Comparison of ENCODE assay signal across 8 cellular contexts in the genomic region with DNA sequence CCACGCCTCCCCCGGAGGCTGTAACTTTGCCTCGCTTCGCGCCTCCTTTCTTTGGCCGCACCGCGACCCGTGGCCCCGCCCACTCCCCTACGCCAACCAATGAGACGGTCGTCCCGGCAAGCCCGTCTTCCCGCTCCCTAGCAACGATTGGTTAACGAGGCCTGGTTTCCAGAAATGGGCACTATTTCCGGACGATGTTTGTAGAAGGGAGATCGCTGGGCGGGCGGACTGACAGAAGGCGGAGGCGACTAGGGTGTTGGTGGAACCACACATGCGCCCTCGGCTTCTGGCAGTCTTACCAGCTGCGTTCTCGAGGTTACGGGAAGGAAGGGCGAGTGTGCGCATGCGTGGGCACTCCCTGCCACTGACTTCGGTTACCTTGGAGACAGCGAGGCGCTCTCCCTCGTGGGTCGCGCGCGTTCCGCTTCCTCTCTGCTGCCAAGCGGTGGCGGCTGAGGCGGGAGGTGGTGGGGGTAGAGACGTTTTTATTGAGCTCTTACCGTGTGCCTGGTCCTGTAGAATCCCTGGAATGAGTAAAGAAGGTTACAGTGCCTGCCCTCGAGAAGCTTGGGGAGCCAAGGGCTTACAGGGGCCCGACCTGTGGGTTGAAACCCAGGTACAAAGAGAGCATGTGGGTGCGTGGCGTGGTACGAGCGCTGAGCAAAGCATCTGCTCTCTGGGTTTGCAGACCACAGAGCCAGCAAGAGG. TPM values are rescaled to one million over a fixed set of nuclear protein-coding genes. Genes with fewer than 3 reads are reported as not detected.
DNase-seq lines count a peak whose midpoint lies in the region; ATAC-seq and TF ChIP-seq lines count a peak whose summit lies in the region.

No MANE protein-coding gene starts in this region.

- peak; percentile 58 for ATAC-seq in GM21717 (IDR thresholded peaks at IDR 0.05; ENCODE audit: unreplicated experiment)
- ATAC-seq in PC-3, result peak; percentile 49

- H3K27ac Mint-ChIP-seq in activated T-cell treated with anti-CD3 and anti-CD28 coated beads, Interleukin-2, amount 50 U/mL, for 24 hours, result peak overlapping the region; percentile 97

- peak overlapping the region; percentile 92 for H3K4me2 ChIP-seq in PC-3 (ENCODE audit: low read length)

- peak overlapping the region; percentile 94 for H3K9ac ChIP-seq in PC-3 (ENCODE audit: low read length)
- peak overlapping the region; percentile 57 to 79 for H3K9ac ChIP-seq in mucosa of rectum (ENCODE audit: low read depth in 1 of 2, low read length in 2 of 2)

- peak overlapping the region; percentile 84 for H3K4me3 Mint-ChIP-seq in activated T-cell treated with anti-CD3 and anti-CD28 coated beads, Interleukin-2, amount 50 U/mL, for 24 hours

- peak overlapping the region; percentile 75 for H3K4me3 ChIP-seq in Jurkat, Clone E6-1 (ENCODE audit: low read length)
- H3K4me3 ChIP-seq in PC-3 (ENCODE audit: low read length) (peak overlapping the region; percentile 78), mucosa of rectum (ENCODE audit: low read length in 2 of 2) (peak overlapping the region; percentile 83 to 86)

- H3K27ac ChIP-seq in PC-3 (ENCODE audit: low read length) (peak overlapping the region; percentile 94), mucosa of rectum (ENCODE audit: low read depth in 2 of 2, low read length in 2 of 2) (peak overlapping the region; percentile 99)

- H2AFZ ChIP-seq in PC-3 (ENCODE audit: low read length), result peak overlapping the region; percentile 62

- TF ChIP-seq POLR2A in erythroblast (IDR thresholded peaks at IDR 0.05; ENCODE audit: low read length), result peak; percentile 56

- POLR2A ChIA-PET in PC-3 (lab: Charles Lee; ENCODE audit: unreplicated experiment), result interaction anchor here (0.6 to 1.6 kb wide), 11 partner anchors 10 to 169 kb away, joined by 3 to 16 read pairs (median 5); a partner anchor contains a TSS

- H3K4me1 ChIP-seq in PC-3 (ENCODE audit: insufficient read depth, low read length) (peaks cover 82% of the 10 kb centered on the region), mucosa of rectum (ENCODE audit: control insufficient read depth in 2 of 2, insufficient read depth in 2 of 2, low read length in 2 of 2) (peaks cover 77 to 84% of the 10 kb centered on the region in 2 donors)

- no peaks in the 10 kb centered on the region for H3K27me3 Mint-ChIP-seq in activated T-cell treated with anti-CD3 and anti-CD28 coated beads, Interleukin-2, amount 50 U/mL, for 24 hours

- DNase-seq in DMS53 treated with DMSO at 0.1 percent for 48 hours (lab: John Stamatoyannopoulos, UW; ENCODE audit: unreplicated experiment), result peak; percentile 100
- peak; percentile 100 for DNase-seq in Jurkat, Clone E6-1 (ENCODE audit: low read depth, low spot score)
- DNase-seq in PC-3, result peak; percentile 100
- peak; percentile 99 for DNase-seq in activated T-cell treated with anti-CD3 and anti-CD28 coated beads, Interleukin-2, amount 50 U/mL, for 24 hours
- peak; percentile 100 for DNase-seq in erythroblast (lab: John Stamatoyannopoulos, UW)
- DNase-seq in stimulated activated CD8-positive, alpha-beta memory T cell treated with anti-CD3 and anti-CD28 coated beads, Interleukin-4, amount 100 ng/mL, for 4 hours (ENCODE audit: low read depth in 2 of 2, low spot score in 1 of 2), result peak; percentile 98 to 100

- H3K27me3 ChIP-seq in PC-3 (ENCODE audit: low read length) (no peaks in the 10 kb centered on the region), mucosa of rectum (ENCODE audit: control insufficient read depth in 2 of 2, insufficient read depth in 2 of 2, low read length in 2 of 2) (no peaks in the 10 kb centered on the region)

- intact Hi-C loops in PC-3 (cut with micrococcal nuclease), result loop anchor here (1.0 to 10.0 kb wide), 3 partner anchors 54 to 182 kb away; a partner anchor contains a TSS

- H4K20me1 ChIP-seq in PC-3 (ENCODE audit: low read length), result peaks cover 30% of the 10 kb centered on the region

- H3K36me3 ChIP-seq in PC-3 (ENCODE audit: low read depth, low read length) (no peaks in the 10 kb centered on the region), mucosa of rectum (ENCODE audit: control insufficient read depth in 2 of 2, insufficient read depth in 2 of 2, low read length in 2 of 2) (no peaks in the 10 kb centered on the region)

- H3K9me3 ChIP-seq in PC-3 (ENCODE audit: low read length) (no peaks in the 10 kb centered on the region), mucosa of rectum (ENCODE audit: control insufficient read depth in 2 of 2, low read length in 2 of 2) (no peaks in the 10 kb centered on the region)

- H3K79me2 ChIP-seq in PC-3 (ENCODE audit: low read length), result peaks cover 52% of the 10 kb centered on the region

- BruUV-seq in PC-3 (replicated peaks; lab: Mats Ljungman, UMichigan), result no TSS peak

- peaks cover 39% of the 10 kb centered on the region for H3K36me3 Mint-ChIP-seq in activated T-cell treated with anti-CD3 and anti-CD28 coated beads, Interleukin-2, amount 50 U/mL, for 24 hours (ENCODE audit: low read depth)

- H3F3A ChIP-seq in PC-3 (ENCODE audit: low read length, unreplicated experiment), result peaks cover 45% of the 10 kb centered on the region

- H3K4me1 Mint-ChIP-seq in activated T-cell treated with anti-CD3 and anti-CD28 coated beads, Interleukin-2, amount 50 U/mL, for 24 hours (ENCODE audit: low read depth), result peaks cover 68% of the 10 kb centered on the region

- 0 out of 2 replicates have a peak, but pooled peaks have one; percentile 19 for TF ChIP-seq CTCF in PC-3 (conservative IDR thresholded peaks at IDR 0.05; ENCODE audit: low read depth, low read length)

- H3K9me2 ChIP-seq in PC-3 (replicated peaks; ENCODE audit: low read length), result no peaks in the 10 kb centered on the region

- no peaks in the 10 kb centered on the region for H3K9me3 Mint-ChIP-seq in activated T-cell treated with anti-CD3 and anti-CD28 coated beads, Interleukin-2, amount 50 U/mL, for 24 hours

- CTCF ChIA-PET in PC-3 (lab: Charles Lee), result interaction anchor here (0.6 to 2.2 kb wide), 9 partner anchors 22 to 108 kb away, joined by 3 to 10 read pairs (median 6); no protein-coding TSS in a partner anchor

RNA-seq across cellular contexts. Expression of a gene that starts 0.4 kb away (rescaled TPM):
- 6.7 TPM for polyA plus RNA-seq in Jurkat, Clone E6-1 (2012; ENCODE audit: insufficient read depth, insufficient read length)
- total RNA-seq in PC-3 (2014; rRNA removed), result 15.9 and 16.8 TPM in 2 replicates

RNA-seq across cellular contexts. Expression of a gene that starts 55.4 kb away (rescaled TPM):
- polyA plus RNA-seq in Jurkat, Clone E6-1 (2012; ENCODE audit: insufficient read depth, insufficient read length), result not detected
- not detected in 2 replicates for total RNA-seq in PC-3 (2014; rRNA removed)

Comparison
In these comparisons a context has a peak if more than half of its experiments do, and no peak if none do; other contexts are left out.
1. Peak in every context shown above with its lines: DNase-seq, ATAC-seq, H3K4me3 ChIP-seq and H3K27ac ChIP-seq.